23 cellular contexts compared by ENCODE assay signal in the genomic region with DNA sequence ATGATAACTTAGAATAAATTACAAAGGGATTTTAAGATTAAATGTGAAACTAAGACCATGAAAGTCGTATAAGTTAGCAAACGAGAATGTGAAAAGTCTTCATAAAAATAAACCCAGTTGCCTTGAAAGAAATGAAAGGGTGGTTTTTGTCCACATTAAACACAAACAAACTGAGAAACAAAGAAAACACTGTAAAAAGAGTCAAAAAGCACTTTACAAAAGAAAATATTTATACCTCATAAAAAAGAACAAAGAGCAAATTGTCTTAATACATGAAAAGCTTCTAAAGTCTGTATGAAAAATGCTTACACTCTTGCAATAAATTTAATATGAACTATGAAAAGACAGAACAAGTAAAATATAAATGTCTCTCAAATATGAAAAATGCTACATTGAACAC.
DNase-seq lines count a peak whose midpoint lies in the region; ATAC-seq, FAIRE-seq and TF ChIP-seq lines count a peak whose summit lies in the region.
"Had no signal": no experiment of that assay in that cellular context is flagged by ENCODE, and none has a peak within 500 bp of the region (broad histone marks: within the 10 kb centered on the region; RNA-seq: fewer than 3 reads in every experiment).

No MANE protein-coding gene starts in this region.

- 26% methylated on average over 2 of the region's 2 CpGs for WGBS in A549 (ENCODE audit: missing lambda C conversion rate)

- CTCF ChIA-PET in A549 (lab: Yijun Ruan, JAX) (no interaction called here), PC-9 (lab: Charles Lee) (no interaction called here)

- no peak for TF ChIP-seq POLR2A in A549 (IDR thresholded peaks at IDR 0.05; ENCODE audit: low read length)

- H3K4me1 ChIP-seq in A549 (no peaks in the 10 kb centered on the region), PC-9 (replicated peaks; ENCODE audit: insufficient read depth) (no peaks in the 10 kb centered on the region)
- H3K4me1 ChIP-seq: BE2C; BLaER1 treated with 17β-estradiol and CSF1 and Interleukin-3, amounts not matched to agents 10 nM and 100 nM had no signal

- TF ChIP-seq EP300 in A549 (IDR thresholded peaks at IDR 0.05) = no peak

- H3K4me3 ChIP-seq in A549 (no peak overlapping the region), PC-9 (no peak overlapping the region)
- H3K4me3 ChIP-seq: BLaER1 treated with 17β-estradiol and CSF1 and Interleukin-3, amounts not matched to agents 10 nM and 100 nM; GM23338 had no signal

- H3K27me3 ChIP-seq in PC-9 (ENCODE audit: insufficient read depth, low read depth) = no peaks in the 10 kb centered on the region
- H3K27me3 ChIP-seq: BE2C; BLaER1 treated with 17β-estradiol and CSF1 and Interleukin-3, amounts not matched to agents 10 nM and 100 nM had no signal

- H3K79me2 ChIP-seq in PC-9 (ENCODE audit: low read depth) = no peaks in the 10 kb centered on the region

- POLR2A ChIA-PET in A549 (lab: Yijun Ruan, JAX) (no interaction called here), PC-9 (lab: Charles Lee; ENCODE audit: unreplicated experiment) (no interaction called here)

- TF ChIP-seq CTCF in A549 (IDR thresholded peaks at IDR 0.05) (no peak), PC-9 (conservative IDR thresholded peaks at IDR 0.05) (no peak)

- DNase-seq in A549 (ENCODE audit: low read depth in 1 of 2, low spot score in 1 of 2) (no peak), PC-9 (no peak), NCI-H1930 (lab: John Stamatoyannopoulos, UW) (no peak), HuH-7 (ENCODE audit: low spot score) (no peak)
- DNase-seq: ACHN; AML-193; BE2C; Calu3; CD4-positive, alpha-beta T cell; CD8-positive, alpha-beta memory T cell; COR-L47; DMS53; DMS79 treated with DMSO at 0.1 percent for 48 hours; GF-D8; H9 had no signal

- H3K4me2 ChIP-seq in A549 (no peak overlapping the region), PC-9 (no peak overlapping the region)
- H3K4me2 ChIP-seq: BLaER1 treated with 17β-estradiol and CSF1 and Interleukin-3, amounts not matched to agents 10 nM and 100 nM; GM23338 had no signal

- no peak for TF ChIP-seq RAD21 in A549 (conservative IDR thresholded peaks at IDR 0.05 in 1 of 2, IDR thresholded peaks at IDR 0.05 in 1 of 2)

- no peaks in the 10 kb centered on the region for H3F3A ChIP-seq in PC-9 (ENCODE audit: insufficient read depth, low read depth)

- H2AFZ ChIP-seq in PC-9 = peak overlapping the region; percentile 43; the same call in 1 of the 2 replicates
- H2AFZ ChIP-seq: GM23338 had no signal

- H3K9me3 ChIP-seq in A549 = no peaks in the 10 kb centered on the region
- H3K9me3 ChIP-seq in PC-9 (ENCODE audit: insufficient read depth, low read depth) = no peaks in the 10 kb centered on the region
- H3K9me3 ChIP-seq: BE2C; BLaER1 treated with 17β-estradiol and CSF1 and Interleukin-3, amounts not matched to agents 10 nM and 100 nM had no signal

- peak; percentile 32 for FAIRE-seq in A549 (lab: Jason Lieb, UNC)
- peak; percentile 97 for FAIRE-seq in endometrium (lab: Jason Lieb, UNC)
- FAIRE-seq: GM12891, GM18507 had no signal

- intact Hi-C loops in PC-9 (cut with micrococcal nuclease; ENCODE audit: unreplicated experiment) = no loop called here

- BruUV-seq in PC-9 (replicated peaks; lab: Mats Ljungman, UMichigan) = no TSS peak

- H4K20me1 ChIP-seq in PC-9 (ENCODE audit: insufficient read depth) = no peaks in the 10 kb centered on the region; the same call in 1 of the 2 replicates
- H4K20me1 ChIP-seq: BLaER1 treated with 17β-estradiol and CSF1 and Interleukin-3, amounts not matched to agents 10 nM and 100 nM had no signal

- no peak for ATAC-seq in A549
- ATAC-seq in HG03565 (IDR thresholded peaks at IDR 0.05; ENCODE audit: unreplicated experiment) = no peak
- ATAC-seq: GM23338, HCT116 had no signal

- H3K27ac ChIP-seq in A549 (no peak overlapping the region), PC-9 (no peak overlapping the region)
- H3K27ac ChIP-seq: 22Rv1; BLaER1 treated with 17β-estradiol and CSF1 and Interleukin-3, amounts not matched to agents 10 nM and 100 nM had no signal

- H3K36me3 ChIP-seq in PC-9 (ENCODE audit: low read depth) = no peaks in the 10 kb centered on the region
- H3K36me3 ChIP-seq: BE2C; BLaER1 treated with 17β-estradiol and CSF1 and Interleukin-3, amounts not matched to agents 10 nM and 100 nM had no signal

- 0 out of 2 replicates have a peak, but pooled peaks cover 2% of the 10 kb centered on the region for H3K9me2 ChIP-seq in PC-9 (ENCODE audit: insufficient read depth)

TF ChIP-seq in A549, 52 proteins besides CTCF, POLR2A, EP300 and RAD21:
- no peak for TF ChIP-seq TP53 (CRISPR knock-in tag; IDR thresholded peaks at IDR 0.05)
- TF ChIP-seq EHF (CRISPR knock-in tag; IDR thresholded peaks at IDR 0.05) = no peak
- no peak for TF ChIP-seq JUNB (IDR thresholded peaks at IDR 0.05)
